In genomic region chr16:84105286-84105815, GRCh38 we compare ENCODE assay signal across 1 cellular context.
TF ChIP-seq lines count a peak whose summit lies in the region.

No MANE protein-coding gene starts in this region.

TF ChIP-seq in GM23338, 12 proteins besides CTCF, POLR2A, EP300 and RAD21:
- no peak for TF ChIP-seq NANOG (IDR thresholded peaks at IDR 0.05; ENCODE audit: borderline replicate concordance)
- TF ChIP-seq REST (IDR thresholded peaks at IDR 0.05; ENCODE audit: unreplicated experiment), result no peak
- no peak for TF ChIP-seq CREB1 (CRISPR knock-in tag; IDR thresholded peaks at IDR 0.05; ENCODE audit: low read depth)
- no peak for TF ChIP-seq ZNF114 (CRISPR knock-in tag; IDR thresholded peaks at IDR 0.05)
- no peak for TF ChIP-seq POLR2AphosphoS5 (IDR thresholded peaks at IDR 0.05; ENCODE audit: low read depth)
- TF ChIP-seq EZH2 (IDR thresholded peaks at IDR 0.05; ENCODE audit: low read depth, unreplicated experiment), result no peak
- TF ChIP-seq STAT1 (IDR thresholded peaks at IDR 0.05; ENCODE audit: unreplicated experiment), result no peak
- TF ChIP-seq EZH2phosphoT487 (IDR thresholded peaks at IDR 0.05; ENCODE audit: unreplicated experiment), result no peak
- TF ChIP-seq ETS1 (IDR thresholded peaks at IDR 0.05), result no peak
- TF ChIP-seq JUNB (IDR thresholded peaks at IDR 0.05; ENCODE audit: unreplicated experiment), result no peak
- no peak for TF ChIP-seq ZNF331 (CRISPR knock-in tag; IDR thresholded peaks at IDR 0.05; ENCODE audit: low read depth)
- TF ChIP-seq, protein P1, sequence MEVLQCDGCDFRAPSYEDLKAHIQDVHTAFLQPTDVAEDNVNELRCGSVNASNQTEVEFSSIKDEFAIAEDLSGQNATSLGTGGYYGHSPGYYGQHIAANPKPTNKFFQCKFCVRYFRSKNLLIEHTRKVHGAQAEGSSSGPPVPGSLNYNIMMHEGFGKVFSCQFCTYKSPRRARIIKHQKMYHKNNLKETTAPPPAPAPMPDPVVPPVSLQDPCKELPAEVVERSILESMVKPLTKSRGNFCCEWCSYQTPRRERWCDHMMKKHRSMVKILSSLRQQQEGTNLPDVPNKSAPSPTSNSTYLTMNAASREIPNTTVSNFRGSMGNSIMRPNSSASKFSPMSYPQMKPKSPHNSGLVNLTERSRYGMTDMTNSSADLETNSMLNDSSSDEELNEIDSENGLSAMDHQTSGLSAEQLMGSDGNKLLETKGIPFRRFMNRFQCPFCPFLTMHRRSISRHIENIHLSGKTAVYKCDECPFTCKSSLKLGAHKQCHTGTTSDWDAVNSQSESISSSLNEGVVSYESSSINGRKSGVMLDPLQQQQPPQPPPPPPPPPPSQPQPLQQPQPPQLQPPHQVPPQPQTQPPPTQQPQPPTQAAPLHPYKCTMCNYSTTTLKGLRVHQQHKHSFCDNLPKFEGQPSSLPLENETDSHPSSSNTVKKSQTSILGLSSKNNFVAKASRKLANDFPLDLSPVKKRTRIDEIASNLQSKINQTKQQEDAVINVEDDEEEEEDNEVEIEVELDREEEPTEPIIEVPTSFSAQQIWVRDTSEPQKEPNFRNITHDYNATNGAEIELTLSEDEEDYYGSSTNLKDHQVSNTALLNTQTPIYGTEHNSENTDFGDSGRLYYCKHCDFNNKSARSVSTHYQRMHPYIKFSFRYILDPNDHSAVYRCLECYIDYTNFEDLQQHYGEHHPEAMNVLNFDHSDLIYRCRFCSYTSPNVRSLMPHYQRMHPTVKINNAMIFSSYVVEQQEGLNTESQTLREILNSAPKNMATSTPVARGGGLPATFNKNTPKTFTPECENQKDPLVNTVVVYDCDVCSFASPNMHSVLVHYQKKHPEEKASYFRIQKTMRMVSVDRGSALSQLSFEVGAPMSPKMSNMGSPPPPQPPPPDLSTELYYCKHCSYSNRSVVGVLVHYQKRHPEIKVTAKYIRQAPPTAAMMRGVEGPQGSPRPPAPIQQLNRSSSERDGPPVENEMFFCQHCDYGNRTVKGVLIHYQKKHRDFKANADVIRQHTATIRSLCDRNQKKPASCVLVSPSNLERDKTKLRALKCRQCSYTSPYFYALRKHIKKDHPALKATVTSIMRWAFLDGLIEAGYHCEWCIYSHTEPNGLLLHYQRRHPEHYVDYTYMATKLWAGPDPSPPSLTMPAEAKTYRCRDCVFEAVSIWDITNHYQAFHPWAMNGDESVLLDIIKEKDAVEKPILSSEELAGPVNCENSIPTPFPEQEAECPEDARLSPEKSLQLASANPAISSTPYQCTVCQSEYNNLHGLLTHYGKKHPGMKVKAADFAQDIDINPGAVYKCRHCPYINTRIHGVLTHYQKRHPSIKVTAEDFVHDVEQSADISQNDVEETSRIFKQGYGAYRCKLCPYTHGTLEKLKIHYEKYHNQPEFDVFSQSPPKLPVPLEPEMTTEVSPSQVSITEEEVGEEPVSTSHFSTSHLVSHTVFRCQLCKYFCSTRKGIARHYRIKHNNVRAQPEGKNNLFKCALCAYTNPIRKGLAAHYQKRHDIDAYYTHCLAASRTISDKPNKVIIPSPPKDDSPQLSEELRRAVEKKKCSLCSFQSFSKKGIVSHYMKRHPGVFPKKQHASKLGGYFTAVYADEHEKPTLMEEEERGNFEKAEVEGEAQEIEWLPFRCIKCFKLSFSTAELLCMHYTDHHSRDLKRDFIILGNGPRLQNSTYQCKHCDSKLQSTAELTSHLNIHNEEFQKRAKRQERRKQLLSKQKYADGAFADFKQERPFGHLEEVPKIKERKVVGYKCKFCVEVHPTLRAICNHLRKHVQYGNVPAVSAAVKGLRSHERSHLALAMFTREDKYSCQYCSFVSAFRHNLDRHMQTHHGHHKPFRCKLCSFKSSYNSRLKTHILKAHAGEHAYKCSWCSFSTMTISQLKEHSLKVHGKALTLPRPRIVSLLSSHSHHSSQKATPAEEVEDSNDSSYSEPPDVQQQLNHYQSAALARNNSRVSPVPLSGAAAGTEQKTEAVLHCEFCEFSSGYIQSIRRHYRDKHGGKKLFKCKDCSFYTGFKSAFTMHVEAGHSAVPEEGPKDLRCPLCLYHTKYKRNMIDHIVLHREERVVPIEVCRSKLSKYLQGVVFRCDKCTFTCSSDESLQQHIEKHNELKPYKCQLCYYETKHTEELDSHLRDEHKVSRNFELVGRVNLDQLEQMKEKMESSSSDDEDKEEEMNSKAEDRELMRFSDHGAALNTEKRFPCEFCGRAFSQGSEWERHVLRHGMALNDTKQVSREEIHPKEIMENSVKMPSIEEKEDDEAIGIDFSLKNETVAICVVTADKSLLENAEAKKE (CRISPR knock-in tag; IDR thresholded peaks at IDR 0.05), result no peak
